In the genomic region with DNA sequence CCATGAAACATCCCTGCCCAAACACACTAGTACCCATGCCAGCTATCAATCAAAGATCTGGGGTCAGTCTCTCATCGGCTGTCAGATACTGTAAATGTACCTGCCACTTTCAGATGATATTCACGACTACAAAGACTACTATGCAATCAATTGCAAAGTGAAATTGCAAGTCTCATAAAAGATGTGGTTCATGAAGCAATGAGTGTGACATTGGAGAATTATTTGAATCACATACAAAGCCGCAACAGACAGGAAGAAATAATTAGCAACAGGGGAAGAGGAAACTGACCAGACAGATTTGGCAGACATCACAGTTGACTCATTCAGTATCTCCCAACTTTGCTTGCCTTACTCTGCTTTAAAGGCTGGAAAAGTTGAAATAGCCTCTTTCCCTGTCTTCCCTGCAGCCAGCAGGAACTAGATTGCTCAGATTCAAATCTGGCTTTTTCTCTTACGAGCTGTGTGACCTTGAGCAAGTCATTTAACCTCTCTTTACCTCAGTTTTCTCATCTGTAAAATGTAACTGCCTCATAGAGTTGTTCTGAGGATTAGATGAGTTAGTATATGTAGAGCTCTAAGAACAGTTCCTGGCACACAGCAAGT, we compare ENCODE assay signal across 1 cellular context.
TF ChIP-seq lines count a peak whose summit lies in the region.

No MANE protein-coding gene starts in this region.

TF ChIP-seq in A549, 52 proteins besides CTCF, POLR2A, EP300 and RAD21 (continued from another document):
- TF ChIP-seq ZFP36 (IDR thresholded peaks at IDR 0.05; ENCODE audit: borderline replicate concordance, partially characterized antibody) (peak; percentile 58), EHF (CRISPR knock-in tag; IDR thresholded peaks at IDR 0.05) (no peak), JUN (IDR thresholded peaks at IDR 0.05) (peak; percentile 82 to 91; a peak in 4 of 5 replicates), HOXA7 (CRISPR knock-in tag; IDR thresholded peaks at IDR 0.05) (no peak), RCOR1 (IDR thresholded peaks at IDR 0.05; ENCODE audit: low read depth, low read length) (0 out of 2 replicates have a peak, but pooled peaks have one; percentile 30), MAZ (IDR thresholded peaks at IDR 0.05; ENCODE audit: borderline replicate concordance, low read depth, low read length) (no peak)
- TF ChIP-seq, protein P1, sequence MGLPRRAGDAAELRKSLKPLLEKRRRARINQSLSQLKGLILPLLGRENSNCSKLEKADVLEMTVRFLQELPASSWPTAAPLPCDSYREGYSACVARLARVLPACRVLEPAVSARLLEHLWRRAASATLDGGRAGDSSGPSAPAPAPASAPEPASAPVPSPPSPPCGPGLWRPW (IDR thresholded peaks at IDR 0.05): peak; percentile 90
- TF ChIP-seq, protein P2, sequence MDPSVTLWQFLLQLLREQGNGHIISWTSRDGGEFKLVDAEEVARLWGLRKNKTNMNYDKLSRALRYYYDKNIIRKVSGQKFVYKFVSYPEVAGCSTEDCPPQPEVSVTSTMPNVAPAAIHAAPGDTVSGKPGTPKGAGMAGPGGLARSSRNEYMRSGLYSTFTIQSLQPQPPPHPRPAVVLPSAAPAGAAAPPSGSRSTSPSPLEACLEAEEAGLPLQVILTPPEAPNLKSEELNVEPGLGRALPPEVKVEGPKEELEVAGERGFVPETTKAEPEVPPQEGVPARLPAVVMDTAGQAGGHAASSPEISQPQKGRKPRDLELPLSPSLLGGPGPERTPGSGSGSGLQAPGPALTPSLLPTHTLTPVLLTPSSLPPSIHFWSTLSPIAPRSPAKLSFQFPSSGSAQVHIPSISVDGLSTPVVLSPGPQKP (IDR thresholded peaks at IDR 0.05; ENCODE audit: low read depth, low read length): no peak
